ENCODE assay signal across 8 cellular contexts in genomic region chr13:89066868-89067466, GRCh38.
DNase-seq lines count a peak whose midpoint lies in the region; ATAC-seq and TF ChIP-seq lines count a peak whose summit lies in the region.

No MANE protein-coding gene starts in this region.

- DNase-seq in heart right ventricle (no peak), left ventricle myocardium superior (no peak), SHP77 (lab: John Stamatoyannopoulos, UW) (peak; percentile 70 to 80), fibroblast of mammary gland (ENCODE audit: low read depth) (peak; percentile 24), psoas muscle (no peak), esophagus muscularis mucosa (ENCODE audit: extremely low spot score) (no peak), MG63 (no peak)

- no peak for TF ChIP-seq POLR2A in esophagus muscularis mucosa (IDR thresholded peaks at IDR 0.05; ENCODE audit: low read depth)

- no peaks in the 10 kb centered on the region for H4K20me1 ChIP-seq in KMS-11 (ENCODE audit: insufficient read depth)

- no peaks in the 10 kb centered on the region for H3K4me1 ChIP-seq in heart right ventricle
- H3K4me1 ChIP-seq in KMS-11 (ENCODE audit: low read depth, poor library complexity, severe bottlenecking): no peaks in the 10 kb centered on the region
- H3K4me1 ChIP-seq in psoas muscle: no peaks in the 10 kb centered on the region
- no peaks in the 10 kb centered on the region for H3K4me1 ChIP-seq in esophagus muscularis mucosa

- WGBS in heart right ventricle, 2 donors: 27 to 28% methylated on average over 9 of the region's 9 CpGs
- 46 to 50% (median 50%) methylated on average over 9 of the region's 9 CpGs for WGBS in psoas muscle, 3 donors
- WGBS in esophagus muscularis mucosa: 45% methylated on average over 9 of the region's 9 CpGs

- H3K27ac ChIP-seq in heart right ventricle (no peak overlapping the region), KMS-11 (no peak overlapping the region), psoas muscle (no peak overlapping the region), esophagus muscularis mucosa (replicated peaks in 1 of 4) (no peak overlapping the region)

- H3K9me3 ChIP-seq in heart right ventricle: peaks cover 0 to 3% (median 0%) of the 10 kb centered on the region in 11 donors
- no peaks in the 10 kb centered on the region for H3K9me3 ChIP-seq in psoas muscle
- no peaks in the 10 kb centered on the region for H3K9me3 ChIP-seq in esophagus muscularis mucosa
- H3K9me3 ChIP-seq in MG63: no peaks in the 10 kb centered on the region

- H2AFZ ChIP-seq in KMS-11 (ENCODE audit: low read depth): no peak overlapping the region

- no peak overlapping the region for H3K9ac ChIP-seq in KMS-11

- H3K4me2 ChIP-seq in KMS-11: no peak overlapping the region

- H3K79me2 ChIP-seq in KMS-11 (ENCODE audit: insufficient read depth, low read depth): no peaks in the 10 kb centered on the region

- no peak for TF ChIP-seq EP300 in esophagus muscularis mucosa (IDR thresholded peaks at IDR 0.05)

- H3K4me3 ChIP-seq in heart right ventricle: no peak overlapping the region
- H3K4me3 ChIP-seq in KMS-11 (IDR thresholded peaks at IDR 0.05; ENCODE audit: insufficient read depth, low read depth, low read length): no peak overlapping the region
- H3K4me3 ChIP-seq in fibroblast of mammary gland (ENCODE audit: control insufficient read depth, low read depth, low read length): no peak overlapping the region
- no peak overlapping the region for H3K4me3 ChIP-seq in psoas muscle
- H3K4me3 ChIP-seq in esophagus muscularis mucosa: no peak overlapping the region
- no peak overlapping the region for H3K4me3 ChIP-seq in MG63

- intact Hi-C loops in heart right ventricle (cut with DNase I): no loop called here
- intact Hi-C loops in left ventricle myocardium superior (cut with micrococcal nuclease): no loop called here
- intact Hi-C loops in psoas muscle (cut with DNase I): no loop called here
- intact Hi-C loops in esophagus muscularis mucosa (cut with DNase I): no loop called here

- TF ChIP-seq CTCF in heart right ventricle (IDR thresholded peaks at IDR 0.05) (peak in 8 of 9 donors; percentile 10 to 63 (median 52)), KMS-11 (conservative IDR thresholded peaks at IDR 0.05; ENCODE audit: low read depth, low read length) (0 out of 2 replicates have a peak, but pooled peaks have one; percentile 25), fibroblast of mammary gland (conservative IDR thresholded peaks at IDR 0.05; ENCODE audit: control insufficient read depth, insufficient read depth, low read depth, low read length) (peak; percentile 50), psoas muscle (IDR thresholded peaks at IDR 0.05) (peak; percentile 15), esophagus muscularis mucosa (IDR thresholded peaks at IDR 0.05) (peak in 1 of 3 experiments; percentile 36)

- H3K27me3 ChIP-seq in heart right ventricle: no peaks in the 10 kb centered on the region
- H3K27me3 ChIP-seq in KMS-11 (ENCODE audit: insufficient read depth, low read depth): no peaks in the 10 kb centered on the region
- no peaks in the 10 kb centered on the region for H3K27me3 ChIP-seq in psoas muscle (ENCODE audit: insufficient read depth in 3 of 3, low read length in 2 of 3)
- no peaks in the 10 kb centered on the region for H3K27me3 ChIP-seq in esophagus muscularis mucosa
- no peaks in the 10 kb centered on the region for H3K27me3 ChIP-seq in MG63

- peak in 1 of 8 donors; percentile 68 for ATAC-seq in heart right ventricle
- ATAC-seq in left ventricle myocardium superior: no peak
- no peak for ATAC-seq in psoas muscle

- no peaks in the 10 kb centered on the region for H3K36me3 ChIP-seq in heart right ventricle
- H3K36me3 ChIP-seq in KMS-11 (ENCODE audit: insufficient read depth): no peaks in the 10 kb centered on the region
- no peaks in the 10 kb centered on the region for H3K36me3 ChIP-seq in psoas muscle (ENCODE audit: insufficient read depth in 1 of 2, low read depth in 1 of 2)
- H3K36me3 ChIP-seq in esophagus muscularis mucosa: no peaks in the 10 kb centered on the region
- H3K36me3 ChIP-seq in MG63: no peaks in the 10 kb centered on the region

Comparison
In these comparisons a context has a peak if more than half of its experiments do, and no peak if none do; other contexts are left out.
1. DNase-seq: peak in SHP77 (2 of 2) and fibroblast of mammary gland (single experiment); none in heart right ventricle (0 of 2), left ventricle myocardium superior (single experiment), psoas muscle (0 of 2), esophagus muscularis mucosa (single experiment) and MG63 (single experiment).